ENCODE assay signal across 1 cellular context in genomic region chr10:1762066-1762465, GRCh38.
TF ChIP-seq lines count a peak whose summit lies in the region.

No MANE protein-coding gene starts in this region.

TF ChIP-seq in GM23338, 12 proteins besides CTCF, POLR2A, EP300 and RAD21 (continued from another document):
- TF ChIP-seq, protein P1, sequence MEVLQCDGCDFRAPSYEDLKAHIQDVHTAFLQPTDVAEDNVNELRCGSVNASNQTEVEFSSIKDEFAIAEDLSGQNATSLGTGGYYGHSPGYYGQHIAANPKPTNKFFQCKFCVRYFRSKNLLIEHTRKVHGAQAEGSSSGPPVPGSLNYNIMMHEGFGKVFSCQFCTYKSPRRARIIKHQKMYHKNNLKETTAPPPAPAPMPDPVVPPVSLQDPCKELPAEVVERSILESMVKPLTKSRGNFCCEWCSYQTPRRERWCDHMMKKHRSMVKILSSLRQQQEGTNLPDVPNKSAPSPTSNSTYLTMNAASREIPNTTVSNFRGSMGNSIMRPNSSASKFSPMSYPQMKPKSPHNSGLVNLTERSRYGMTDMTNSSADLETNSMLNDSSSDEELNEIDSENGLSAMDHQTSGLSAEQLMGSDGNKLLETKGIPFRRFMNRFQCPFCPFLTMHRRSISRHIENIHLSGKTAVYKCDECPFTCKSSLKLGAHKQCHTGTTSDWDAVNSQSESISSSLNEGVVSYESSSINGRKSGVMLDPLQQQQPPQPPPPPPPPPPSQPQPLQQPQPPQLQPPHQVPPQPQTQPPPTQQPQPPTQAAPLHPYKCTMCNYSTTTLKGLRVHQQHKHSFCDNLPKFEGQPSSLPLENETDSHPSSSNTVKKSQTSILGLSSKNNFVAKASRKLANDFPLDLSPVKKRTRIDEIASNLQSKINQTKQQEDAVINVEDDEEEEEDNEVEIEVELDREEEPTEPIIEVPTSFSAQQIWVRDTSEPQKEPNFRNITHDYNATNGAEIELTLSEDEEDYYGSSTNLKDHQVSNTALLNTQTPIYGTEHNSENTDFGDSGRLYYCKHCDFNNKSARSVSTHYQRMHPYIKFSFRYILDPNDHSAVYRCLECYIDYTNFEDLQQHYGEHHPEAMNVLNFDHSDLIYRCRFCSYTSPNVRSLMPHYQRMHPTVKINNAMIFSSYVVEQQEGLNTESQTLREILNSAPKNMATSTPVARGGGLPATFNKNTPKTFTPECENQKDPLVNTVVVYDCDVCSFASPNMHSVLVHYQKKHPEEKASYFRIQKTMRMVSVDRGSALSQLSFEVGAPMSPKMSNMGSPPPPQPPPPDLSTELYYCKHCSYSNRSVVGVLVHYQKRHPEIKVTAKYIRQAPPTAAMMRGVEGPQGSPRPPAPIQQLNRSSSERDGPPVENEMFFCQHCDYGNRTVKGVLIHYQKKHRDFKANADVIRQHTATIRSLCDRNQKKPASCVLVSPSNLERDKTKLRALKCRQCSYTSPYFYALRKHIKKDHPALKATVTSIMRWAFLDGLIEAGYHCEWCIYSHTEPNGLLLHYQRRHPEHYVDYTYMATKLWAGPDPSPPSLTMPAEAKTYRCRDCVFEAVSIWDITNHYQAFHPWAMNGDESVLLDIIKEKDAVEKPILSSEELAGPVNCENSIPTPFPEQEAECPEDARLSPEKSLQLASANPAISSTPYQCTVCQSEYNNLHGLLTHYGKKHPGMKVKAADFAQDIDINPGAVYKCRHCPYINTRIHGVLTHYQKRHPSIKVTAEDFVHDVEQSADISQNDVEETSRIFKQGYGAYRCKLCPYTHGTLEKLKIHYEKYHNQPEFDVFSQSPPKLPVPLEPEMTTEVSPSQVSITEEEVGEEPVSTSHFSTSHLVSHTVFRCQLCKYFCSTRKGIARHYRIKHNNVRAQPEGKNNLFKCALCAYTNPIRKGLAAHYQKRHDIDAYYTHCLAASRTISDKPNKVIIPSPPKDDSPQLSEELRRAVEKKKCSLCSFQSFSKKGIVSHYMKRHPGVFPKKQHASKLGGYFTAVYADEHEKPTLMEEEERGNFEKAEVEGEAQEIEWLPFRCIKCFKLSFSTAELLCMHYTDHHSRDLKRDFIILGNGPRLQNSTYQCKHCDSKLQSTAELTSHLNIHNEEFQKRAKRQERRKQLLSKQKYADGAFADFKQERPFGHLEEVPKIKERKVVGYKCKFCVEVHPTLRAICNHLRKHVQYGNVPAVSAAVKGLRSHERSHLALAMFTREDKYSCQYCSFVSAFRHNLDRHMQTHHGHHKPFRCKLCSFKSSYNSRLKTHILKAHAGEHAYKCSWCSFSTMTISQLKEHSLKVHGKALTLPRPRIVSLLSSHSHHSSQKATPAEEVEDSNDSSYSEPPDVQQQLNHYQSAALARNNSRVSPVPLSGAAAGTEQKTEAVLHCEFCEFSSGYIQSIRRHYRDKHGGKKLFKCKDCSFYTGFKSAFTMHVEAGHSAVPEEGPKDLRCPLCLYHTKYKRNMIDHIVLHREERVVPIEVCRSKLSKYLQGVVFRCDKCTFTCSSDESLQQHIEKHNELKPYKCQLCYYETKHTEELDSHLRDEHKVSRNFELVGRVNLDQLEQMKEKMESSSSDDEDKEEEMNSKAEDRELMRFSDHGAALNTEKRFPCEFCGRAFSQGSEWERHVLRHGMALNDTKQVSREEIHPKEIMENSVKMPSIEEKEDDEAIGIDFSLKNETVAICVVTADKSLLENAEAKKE (CRISPR knock-in tag; IDR thresholded peaks at IDR 0.05): no peak
- TF ChIP-seq STAT1 (IDR thresholded peaks at IDR 0.05; ENCODE audit: unreplicated experiment) (no peak), EZH2 (IDR thresholded peaks at IDR 0.05; ENCODE audit: low read depth, unreplicated experiment) (no peak), NANOG (IDR thresholded peaks at IDR 0.05; ENCODE audit: borderline replicate concordance) (no peak), POLR2AphosphoS5 (IDR thresholded peaks at IDR 0.05; ENCODE audit: low read depth) (no peak)
